ENCODE assay signal across 28 cellular contexts in the genomic region with DNA sequence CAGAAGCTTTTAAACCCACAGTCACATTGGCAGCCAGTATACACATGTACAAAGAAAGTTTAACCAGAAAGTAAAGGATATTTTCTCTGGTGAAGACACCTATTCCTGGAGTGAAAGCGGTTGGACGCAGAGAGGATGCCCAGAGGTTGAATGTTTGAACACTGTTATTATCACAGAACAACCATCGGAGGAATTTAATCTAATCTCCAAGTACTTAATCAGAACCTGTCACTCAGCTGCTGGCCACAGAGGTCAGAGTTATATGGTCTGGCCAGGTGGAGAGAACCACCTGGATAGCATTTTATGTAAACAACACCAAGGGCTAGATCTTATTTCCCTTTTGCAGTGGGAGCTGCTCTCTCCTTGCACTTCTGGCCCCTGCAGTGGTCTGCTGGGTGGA. TPM values are rescaled to one million over a fixed set of nuclear protein-coding genes. Genes with fewer than 3 reads are reported as not detected.
DNase-seq lines count a peak whose midpoint lies in the region; ATAC-seq, FAIRE-seq and TF ChIP-seq lines count a peak whose summit lies in the region.
"Had no signal": no experiment of that assay in that cellular context is flagged by ENCODE, and none has a peak within 500 bp of the region (broad histone marks: within the 10 kb centered on the region; RNA-seq: fewer than 3 reads in every experiment).

No MANE protein-coding gene starts in this region.

- H3K27me3 ChIP-seq in PC-9 (ENCODE audit: insufficient read depth, low read depth) (no peaks in the 10 kb centered on the region), mesenchymal stem cell (ENCODE audit: control insufficient read depth in 1 of 2, insufficient read depth in 1 of 2, low read length in 2 of 2) (no peaks in the 10 kb centered on the region)

- H3K9me3 ChIP-seq in PC-9 (ENCODE audit: insufficient read depth, low read depth) (no peaks in the 10 kb centered on the region), mesenchymal stem cell (ENCODE audit: control insufficient read depth, low read length) (no peaks in the 10 kb centered on the region)

- no peaks in the 10 kb centered on the region for H3K9me2 ChIP-seq in PC-9 (ENCODE audit: insufficient read depth)

- no peak overlapping the region for H3K27ac Mint-ChIP-seq in activated CD8-positive, alpha-beta memory T cell treated with anti-CD3 and anti-CD28 coated beads, Interleukin-2, amount 10 ng/mL, durations not matched to agents 7 days and 5 days
- H3K27ac Mint-ChIP-seq: CD8-positive, alpha-beta T cell; IgD-negative memory B cell; T-helper 1 cell treated with Interleukin-12 subunit alpha and Interleukin-12 subunit beta and Interleukin-4 antibody, amounts not matched to agents 30 μg/mL and 1 μg/mL, for 36 hours had no signal

- no peak overlapping the region for H4K8ac ChIP-seq in mesenchymal stem cell (ENCODE audit: low read length)

- H2BK120ac ChIP-seq in mesenchymal stem cell (ENCODE audit: low read depth, low read length) = no peak overlapping the region

- no peak overlapping the region for H2BK5ac ChIP-seq in mesenchymal stem cell (ENCODE audit: low read depth, low read length, poor library complexity, severe bottlenecking)

- H3K23ac ChIP-seq in mesenchymal stem cell (ENCODE audit: low read length in 2 of 2) = no peak overlapping the region

- no peak overlapping the region for H3K4ac ChIP-seq in mesenchymal stem cell (ENCODE audit: low read depth in 1 of 2, low read length in 2 of 2)

- H3K9me3 Mint-ChIP-seq in activated CD8-positive, alpha-beta memory T cell treated with anti-CD3 and anti-CD28 coated beads, Interleukin-2, amount 10 ng/mL, durations not matched to agents 7 days and 5 days (ENCODE audit: low read depth) = no peaks in the 10 kb centered on the region
- H3K9me3 Mint-ChIP-seq: CD8-positive, alpha-beta T cell; T-helper 1 cell treated with Interleukin-12 subunit alpha and Interleukin-12 subunit beta and Interleukin-4 antibody, amounts not matched to agents 30 μg/mL and 1 μg/mL, for 36 hours had no signal

- no peaks in the 10 kb centered on the region for H3K79me1 ChIP-seq in mesenchymal stem cell (replicated peaks; ENCODE audit: low read length, poor library complexity, severe bottlenecking)

- no peak overlapping the region for H3K4me3 Mint-ChIP-seq in activated CD8-positive, alpha-beta memory T cell treated with anti-CD3 and anti-CD28 coated beads, Interleukin-2, amount 10 ng/mL, durations not matched to agents 7 days and 5 days
- H3K4me3 Mint-ChIP-seq: CD8-positive, alpha-beta T cell; IgD-negative memory B cell; T-helper 1 cell treated with Interleukin-12 subunit alpha and Interleukin-12 subunit beta and Interleukin-4 antibody, amounts not matched to agents 30 μg/mL and 1 μg/mL, for 36 hours had no signal

- no peak for TF ChIP-seq CTCF in PC-9 (conservative IDR thresholded peaks at IDR 0.05)

- H3K4me3 ChIP-seq in PC-9 = no peak overlapping the region
- no peak overlapping the region for H3K4me3 ChIP-seq in mesenchymal stem cell (ENCODE audit: insufficient read depth in 1 of 2, low read depth in 1 of 2, low read length in 2 of 2)

- H3K4me2 ChIP-seq in PC-9 (no peak overlapping the region), mesenchymal stem cell (ENCODE audit: low read length, poor library complexity, severe bottlenecking) (no peak overlapping the region)

- peaks cover 3% of the 10 kb centered on the region for H3K27me3 Mint-ChIP-seq in activated CD8-positive, alpha-beta memory T cell treated with anti-CD3 and anti-CD28 coated beads, Interleukin-2, amount 10 ng/mL, durations not matched to agents 7 days and 5 days

- CTCF ChIA-PET in PC-9 (lab: Charles Lee) = interaction anchor here (0.5 to 1.4 kb wide), 2 partner anchors 25 to 305 kb away, joined by 4 to 7 read pairs; no protein-coding TSS in a partner anchor
- CTCF ChIA-PET in activated CD8-positive, alpha-beta memory T cell treated with anti-CD3 and anti-CD28 coated beads, Interleukin-2, amount 10 ng/mL, durations not matched to agents 7 days and 5 days (lab: Charles Lee) = no interaction called here

- peak; percentile 11 for DNase-seq in NCI-H146 (lab: John Stamatoyannopoulos, UW)
- DNase-seq in NCI-H146 treated with DMSO at 0.1 percent for 48 hours (lab: John Stamatoyannopoulos, UW; ENCODE audit: unreplicated experiment) = no peak
- peak; percentile 49 to 82 for DNase-seq in PC-9
- DNase-seq in mesenchymal stem cell = no peak
- no peak for DNase-seq in urothelium cell line (ENCODE audit: low spot score)
- no peak for DNase-seq in GDM1 (lab: John Stamatoyannopoulos, UW)
- DNase-seq in activated CD8-positive, alpha-beta memory T cell treated with anti-CD3 and anti-CD28 coated beads, Interleukin-2, amount 10 ng/mL, durations not matched to agents 7 days and 5 days = no peak
- DNase-seq: 8988T; AML-193; C1 segment of cervical spinal cord; CD8-positive, alpha-beta T cell; Karpas-422; NCI-H187 treated with DMSO at 0.1 percent for 48 hours; NCI-H510A; OCI-M1; Right ventricle myocardium superior had no signal

- H2BK12ac ChIP-seq in mesenchymal stem cell (ENCODE audit: low read length in 2 of 2) = peak overlapping the region in 1 of 2 experiments; percentile 25

- no peak overlapping the region for H4K91ac ChIP-seq in mesenchymal stem cell (ENCODE audit: low read length)

- H3K36me3 ChIP-seq in PC-9 (ENCODE audit: low read depth) = peaks cover 18% of the 10 kb centered on the region
- no peaks in the 10 kb centered on the region for H3K36me3 ChIP-seq in mesenchymal stem cell (ENCODE audit: control insufficient read depth in 1 of 2, insufficient read depth in 2 of 2, low read depth in 1 of 2, low read length in 2 of 2)

- BruUV-seq in PC-9 (replicated peaks; lab: Mats Ljungman, UMichigan) = no TSS peak

- WGBS in mesenchymal stem cell = 67% methylated on average over 3 of the region's 3 CpGs

- POLR2A ChIA-PET in PC-9 (lab: Charles Lee; ENCODE audit: unreplicated experiment) = interaction anchor here (0.6 kb wide), 2 partner anchors 29 to 277 kb away, joined by 5 to 9 read pairs; no protein-coding TSS in a partner anchor

- no peaks in the 10 kb centered on the region for H3K79me2 ChIP-seq in PC-9 (ENCODE audit: low read depth)

- H3K4me1 ChIP-seq in PC-9 (replicated peaks; ENCODE audit: insufficient read depth) (peaks cover 48% of the 10 kb centered on the region), mesenchymal stem cell (ENCODE audit: control insufficient read depth, insufficient read depth, low read depth, low read length) (peaks cover 14% of the 10 kb centered on the region)

- no peak overlapping the region for H3K18ac ChIP-seq in mesenchymal stem cell (ENCODE audit: low read depth in 1 of 2, low read length in 2 of 2)

- H3K4me1 Mint-ChIP-seq in activated CD8-positive, alpha-beta memory T cell treated with anti-CD3 and anti-CD28 coated beads, Interleukin-2, amount 10 ng/mL, durations not matched to agents 7 days and 5 days = no peaks in the 10 kb centered on the region
- H3K4me1 Mint-ChIP-seq: IgD-negative memory B cell had no signal

- no peak overlapping the region for H2BK15ac ChIP-seq in mesenchymal stem cell (ENCODE audit: low read depth, poor library complexity, severe bottlenecking)

- H3K14ac ChIP-seq in mesenchymal stem cell (ENCODE audit: low read length in 2 of 2) = no peak overlapping the region

- H2AFZ ChIP-seq in PC-9 (no peak overlapping the region), mesenchymal stem cell (ENCODE audit: low read depth, low read length) (no peak overlapping the region)

- no peak overlapping the region for H3K9ac ChIP-seq in mesenchymal stem cell (ENCODE audit: low read length)

- no peak for ATAC-seq in GM19328 (IDR thresholded peaks at IDR 0.05; ENCODE audit: unreplicated experiment)
- no peak for ATAC-seq in activated CD8-positive, alpha-beta memory T cell treated with anti-CD3 and anti-CD28 coated beads, Interleukin-2, amount 10 ng/mL, durations not matched to agents 7 days and 5 days
- ATAC-seq: CD8-positive, alpha-beta T cell; HCT116 had no signal

- no peaks in the 10 kb centered on the region for H4K20me1 ChIP-seq in PC-9 (ENCODE audit: insufficient read depth)

- H3K36me3 Mint-ChIP-seq in activated CD8-positive, alpha-beta memory T cell treated with anti-CD3 and anti-CD28 coated beads, Interleukin-2, amount 10 ng/mL, durations not matched to agents 7 days and 5 days = no peaks in the 10 kb centered on the region
- H3K36me3 Mint-ChIP-seq: CD8-positive, alpha-beta T cell had no signal

- no peak for FAIRE-seq in urothelium cell line (lab: Jason Lieb, UNC)
- FAIRE-seq: D721Med, G401.6, GM18507, H1 had no signal

- peaks cover 36% of the 10 kb centered on the region for H3F3A ChIP-seq in PC-9 (ENCODE audit: insufficient read depth, low read depth)

- intact Hi-C loops in PC-9 (cut with micrococcal nuclease; ENCODE audit: unreplicated experiment) = loop anchor here (1.0 to 5.0 kb wide), 3 partner anchors 25 to 290 kb away; no protein-coding TSS in a partner anchor

- H2AK5ac ChIP-seq in mesenchymal stem cell (ENCODE audit: low read length, severe bottlenecking) = peak overlapping the region; percentile 91

- H3K27ac ChIP-seq in PC-9 (no peak overlapping the region), mesenchymal stem cell (ENCODE audit: low read length, poor library complexity, severe bottlenecking) (no peak overlapping the region)

RNA-seq across cellular contexts. Expression of a gene that starts 29.4 kb away (rescaled TPM):
- not detected in 2 replicates for total RNA-seq in PC-9 (2021)
- polyA plus RNA-seq in mesenchymal stem cell (2013, experiment 1 of 2) = not detected
- not detected for polyA plus RNA-seq in mesenchymal stem cell (2013, experiment 2 of 2)
- total RNA-seq in activated CD8-positive, alpha-beta memory T cell treated with anti-CD3 and anti-CD28 coated beads, Interleukin-2, amount 10 ng/mL, durations not matched to agents 7 days and 5 days = not detected
- total RNA-seq: CD8-positive, alpha-beta T cell; Daoy; H1; MCF 10A; Right ventricle myocardium superior; RPMI7951 had no signal
- polyA plus RNA-seq: AG04450, H1, IgD-negative memory B cell had no signal

RNA-seq across cellular contexts. Expression of a gene that starts 34.2 kb away (rescaled TPM):
- total RNA-seq in PC-9 (2021) = 10.5 and 11.3 TPM in 2 replicates
- 0.86 TPM for polyA plus RNA-seq in mesenchymal stem cell (2013, experiment 1 of 2)
- polyA plus RNA-seq in mesenchymal stem cell (2013, experiment 2 of 2) = 0.66 TPM
- not detected for total RNA-seq in activated CD8-positive, alpha-beta memory T cell treated with anti-CD3 and anti-CD28 coated beads, Interleukin-2, amount 10 ng/mL, durations not matched to agents 7 days and 5 days
- total RNA-seq: CD8-positive, alpha-beta T cell had no signal
- polyA plus RNA-seq: IgD-negative memory B cell had no signal

Comparison
In these comparisons a context has a peak if more than half of its experiments do, and no peak if none do; other contexts are left out.
1. DNase-seq: peak in NCI-H146 (single experiment) and PC-9 (2 of 2); none in NCI-H146 treated with DMSO at 0.1 percent for 48 hours (single experiment), mesenchymal stem cell (single experiment), urothelium cell line (single experiment), GDM1 (single experiment) and activated CD8-positive, alpha-beta memory T cell treated with anti-CD3 and anti-CD28 coated beads, Interleukin-2, amount 10 ng/mL, durations not matched to agents 7 days and 5 days (single experiment).
2. RNA of a gene that starts 34.2 kb away (total RNA-seq): 10.5 to 11.3 TPM in PC-9; not detected in activated CD8-positive, alpha-beta memory T cell treated with anti-CD3 and anti-CD28 coated beads, Interleukin-2, amount 10 ng/mL, durations not matched to agents 7 days and 5 days; every median in the first group is over 10 times any median in the second.